In the genomic region with DNA sequence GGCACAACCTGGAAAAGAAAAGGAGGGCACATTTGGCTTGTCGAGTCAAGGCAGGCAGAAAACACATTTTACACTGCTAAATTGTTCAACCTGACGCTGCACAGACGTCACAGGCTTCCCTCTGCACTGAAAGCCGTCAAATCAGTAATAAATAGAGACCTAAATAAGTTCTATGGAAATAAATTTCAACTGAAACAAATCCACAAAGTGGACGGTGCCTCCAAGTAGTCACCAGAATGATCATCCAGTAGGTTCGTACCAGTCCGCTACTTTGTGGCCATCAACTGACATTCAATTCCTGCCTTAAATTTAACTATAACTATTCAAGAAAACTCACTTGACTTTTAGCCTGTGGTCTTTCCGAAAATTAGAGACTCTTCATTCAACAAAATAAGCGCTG, we compare ENCODE assay signal across 9 cellular contexts. TPM values are rescaled to one million over a fixed set of nuclear protein-coding genes. Genes with fewer than 3 reads are reported as not detected.
DNase-seq lines count a peak whose midpoint lies in the region; ATAC-seq and TF ChIP-seq lines count a peak whose summit lies in the region.
"Had no signal": no experiment of that assay in that cellular context is flagged by ENCODE, and none has a peak within 500 bp of the region (broad histone marks: within the 10 kb centered on the region; RNA-seq: fewer than 3 reads in every experiment).

No MANE protein-coding gene starts in this region.

- DNase-seq in fibroblast of villous mesenchyme (ENCODE audit: low read depth) = no peak
- no peak for DNase-seq in retinal pigment epithelial cell (ENCODE audit: low read depth)
- DNase-seq in head of caudate nucleus = no peak
- no peak for DNase-seq in NCI-H146 (lab: John Stamatoyannopoulos, UW)
- DNase-seq in NCI-H226 = no peak

- no peaks in the 10 kb centered on the region for H3K36me3 ChIP-seq in SU-DHL-6 (ENCODE audit: low read length)

- no peaks in the 10 kb centered on the region for H3K9me2 ChIP-seq in SU-DHL-6 (replicated peaks; ENCODE audit: insufficient read depth, low read length)

- H3K9ac ChIP-seq in SU-DHL-6 (ENCODE audit: low read length) = peak overlapping the region; percentile 70

- no peaks in the 10 kb centered on the region for H3K9me3 ChIP-seq in SU-DHL-6 (ENCODE audit: insufficient read depth, low read length)

- H3K4me3 ChIP-seq in GM08714 (ENCODE audit: low read length) (peak overlapping the region; percentile 75), SU-DHL-6 (ENCODE audit: insufficient read depth, low read length, poor library complexity, severe bottlenecking) (peak overlapping the region; percentile 65), fibroblast of villous mesenchyme (ENCODE audit: low read depth, low read length) (peak overlapping the region; percentile 80), retinal pigment epithelial cell (ENCODE audit: low read length) (peak overlapping the region; percentile 77)

- TF ChIP-seq CTCF in SU-DHL-6 (IDR thresholded peaks at IDR 0.05; ENCODE audit: insufficient read depth, low read length, poor library complexity, severe bottlenecking) (no peak), fibroblast of villous mesenchyme (IDR thresholded peaks at IDR 0.05; ENCODE audit: insufficient read depth, low read depth, low read length) (no peak), retinal pigment epithelial cell (conservative IDR thresholded peaks at IDR 0.05; ENCODE audit: low read depth, low read length) (no peak)

- intact Hi-C loops in head of caudate nucleus (cut with DNase I) = no loop called here

- H3K27me3 ChIP-seq in SU-DHL-6 (ENCODE audit: low read length) = no peaks in the 10 kb centered on the region

- no peak overlapping the region for H3K27ac ChIP-seq in SU-DHL-6 (ENCODE audit: low read depth, low read length)

- no peaks in the 10 kb centered on the region for H3K79me2 ChIP-seq in SU-DHL-6 (ENCODE audit: insufficient read depth, low read length)

- H3F3A ChIP-seq in SU-DHL-6 (ENCODE audit: insufficient read depth) = peaks cover 5% of the 10 kb centered on the region

- H4K20me1 ChIP-seq in SU-DHL-6 (ENCODE audit: low read depth, low read length) = no peaks in the 10 kb centered on the region

- peak overlapping the region; percentile 97 for H2AFZ ChIP-seq in SU-DHL-6 (ENCODE audit: low read depth, low read length, severe bottlenecking)

- ATAC-seq in GM21619 (IDR thresholded peaks at IDR 0.05; ENCODE audit: unreplicated experiment) = no peak

- peak overlapping the region; percentile 88 for H3K4me2 ChIP-seq in SU-DHL-6 (ENCODE audit: low read depth, low read length, poor library complexity, severe bottlenecking)

RNA-seq across cellular contexts. Expression of a gene that starts 49.0 kb away (rescaled TPM):
- not detected in 2 replicates for total RNA-seq in fibroblast of villous mesenchyme
- total RNA-seq: RPMI7951 had no signal

RNA-seq across cellular contexts. Expression of a gene that starts 54.3 kb away (rescaled TPM):
- total RNA-seq in fibroblast of villous mesenchyme = 29.6 and 40.2 TPM in 2 replicates
